Comparison of ENCODE assay signal across 14 cellular contexts in genomic region chr21:33244082-33244780, GRCh38. TPM values are rescaled to one million over a fixed set of nuclear protein-coding genes. Genes with fewer than 3 reads are reported as not detected.
A peak's percentile ranks its signal among the peaks of the same experiment; 100 is the strongest.
DNase-seq lines count a peak whose midpoint lies in the region; ATAC-seq and TF ChIP-seq lines count a peak whose summit lies in the region.
"Had no signal": no experiment of that assay in that cellular context is flagged by ENCODE, and none has a peak within 500 bp of the region (broad histone marks: within the 10 kb centered on the region; RNA-seq: fewer than 3 reads in every experiment).

No MANE protein-coding gene starts in this region.

- no peaks in the 10 kb centered on the region for H3K9me3 ChIP-seq in CD8-positive, alpha-beta T cell (ENCODE audit: low read length)

- peak overlapping the region; percentile 9 for H3K27ac ChIP-seq in CD8-positive, alpha-beta T cell (ENCODE audit: low read depth, low read length)
- H3K27ac ChIP-seq: VCaP had no signal

- H3K4me1 ChIP-seq in CD8-positive, alpha-beta T cell (ENCODE audit: insufficient read depth, low read length), result peaks cover 82% of the 10 kb centered on the region

- H3K9me3 Mint-ChIP-seq in CD8-positive, alpha-beta T cell, result no peaks in the 10 kb centered on the region
- H3K9me3 Mint-ChIP-seq in activated naive CD4-positive, alpha-beta T cell treated with anti-CD3 and anti-CD28 coated beads, Interleukin-2, amount 50 U/mL, for 72 hours, result no peaks in the 10 kb centered on the region
- no peaks in the 10 kb centered on the region for H3K9me3 Mint-ChIP-seq in natural killer cell

- peak in 1 of 7 experiments; percentile 9 for DNase-seq in CD8-positive, alpha-beta T cell
- DNase-seq in MV-4-11 (lab: John Stamatoyannopoulos, UW) (peak; percentile 51), natural killer cell (no peak), AG20443 (ENCODE audit: low spot score) (no peak), DMS 273 (lab: John Stamatoyannopoulos, UW; ENCODE audit: unreplicated experiment) (no peak)
- DNase-seq in activated naive CD4-positive, alpha-beta T cell treated with anti-CD3 and anti-CD28 coated beads, Interleukin-2, amount 50 U/mL, for 72 hours (ENCODE audit: low spot score in 2 of 2), result no peak
- DNase-seq in stimulated activated CD4-positive, alpha-beta T cell treated with anti-CD3 and anti-CD28 coated beads, Interleukin-2, amount 100 ng/mL, for 24 hours, result no peak
- DNase-seq: Calu3, foreskin fibroblast, GOT3, kidney glomerular epithelial cell, NCI-H2029 had no signal

- CTCF ChIA-PET in CD8-positive, alpha-beta T cell (lab: Charles Lee), result interaction anchor here (1.0 kb wide), 1 partner anchor 47 kb away, joined by 3 read pairs; no protein-coding TSS in a partner anchor

- peaks cover 66% of the 10 kb centered on the region for H3K36me3 Mint-ChIP-seq in CD8-positive, alpha-beta T cell
- peaks cover 45 to 73% of the 10 kb centered on the region in 2 donors for H3K36me3 Mint-ChIP-seq in activated naive CD4-positive, alpha-beta T cell treated with anti-CD3 and anti-CD28 coated beads, Interleukin-2, amount 50 U/mL, for 72 hours
- peaks cover 47% of the 10 kb centered on the region for H3K36me3 Mint-ChIP-seq in natural killer cell

- H3K36me3 ChIP-seq in CD8-positive, alpha-beta T cell (ENCODE audit: insufficient read depth, low read length), result peaks cover 32% of the 10 kb centered on the region

- peak overlapping the region; percentile 95 for H3K27ac Mint-ChIP-seq in CD8-positive, alpha-beta T cell
- peak overlapping the region; percentile 92 to 97 for H3K27ac Mint-ChIP-seq in activated naive CD4-positive, alpha-beta T cell treated with anti-CD3 and anti-CD28 coated beads, Interleukin-2, amount 50 U/mL, for 72 hours
- peak overlapping the region; percentile 84 to 98 for H3K27ac Mint-ChIP-seq in natural killer cell

- H3K27me3 Mint-ChIP-seq in CD8-positive, alpha-beta T cell (ENCODE audit: low read depth), result no peaks in the 10 kb centered on the region
- H3K27me3 Mint-ChIP-seq in natural killer cell (ENCODE audit: low read depth in 2 of 2), result no peaks in the 10 kb centered on the region

- ATAC-seq in CD8-positive, alpha-beta T cell, result peak; percentile 41
- ATAC-seq in activated naive CD4-positive, alpha-beta T cell treated with anti-CD3 and anti-CD28 coated beads, Interleukin-2, amount 50 U/mL, for 72 hours, result peak; percentile 58 to 70
- peak in 2 of 3 donors; percentile 48 to 63 for ATAC-seq in natural killer cell
- ATAC-seq in GM18873 (IDR thresholded peaks at IDR 0.05; ENCODE audit: low FRiP score, unreplicated experiment), result no peak

- H3K4me3 Mint-ChIP-seq in CD8-positive, alpha-beta T cell, result peak overlapping the region; percentile 68
- H3K4me3 Mint-ChIP-seq in natural killer cell, result peak overlapping the region; percentile 79

- intact Hi-C loops in CD8-positive, alpha-beta T cell (cut with DNase I, micrococcal nuclease), result loop anchor here in 1 of 2 experiments (2.0 kb wide), 1 partner anchor 15 kb away; no protein-coding TSS in a partner anchor
- intact Hi-C loops in natural killer cell (cut with micrococcal nuclease), result no loop called here

- no peaks in the 10 kb centered on the region for H3K27me3 ChIP-seq in CD8-positive, alpha-beta T cell (ENCODE audit: insufficient read depth, low read length)

- TF ChIP-seq CTCF in CD8-positive, alpha-beta T cell (IDR thresholded peaks at IDR 0.05), result no peak
- no peak for TF ChIP-seq CTCF in natural killer cell (IDR thresholded peaks at IDR 0.05)

- no peak overlapping the region for H3K4me3 ChIP-seq in CD8-positive, alpha-beta T cell (ENCODE audit: low read depth, low read length)

- peaks cover 85% of the 10 kb centered on the region for H3K4me1 Mint-ChIP-seq in CD8-positive, alpha-beta T cell (ENCODE audit: low read depth)
- H3K4me1 Mint-ChIP-seq in natural killer cell, result peaks cover 77 to 85% of the 10 kb centered on the region in 2 donors

- POLR2A ChIA-PET in CD8-positive, alpha-beta T cell (lab: Charles Lee), result no interaction called here

RNA-seq across cellular contexts. Expression of gene IFNAR2, which starts 14.5 kb away (rescaled TPM):
- total RNA-seq in CD8-positive, alpha-beta T cell, result 10 to 100 TPM; 21.9 to 30.0 TPM
- 10 to 100 TPM; 42.2 to 44.4 TPM for total RNA-seq in activated naive CD4-positive, alpha-beta T cell treated with anti-CD3 and anti-CD28 coated beads, Interleukin-2, amount 50 U/mL, for 72 hours
- total RNA-seq in natural killer cell, result 100 to 1,000 TPM in 1 of 3 donors, 10 to 100 TPM in 2; 65.4 to 105 (median 70.9) TPM

RNA-seq across cellular contexts. Expression of gene IL10RB, which starts 21.9 kb away (rescaled TPM):
- 1 to 10 TPM; 7.4 to 8.2 TPM for total RNA-seq in CD8-positive, alpha-beta T cell
- 10 to 100 TPM; 21.4 to 33.5 TPM for total RNA-seq in activated naive CD4-positive, alpha-beta T cell treated with anti-CD3 and anti-CD28 coated beads, Interleukin-2, amount 50 U/mL, for 72 hours
- 10 to 100 TPM; 18.4 to 27.8 (median 27.3) TPM for total RNA-seq in natural killer cell
